10 cellular contexts compared by ENCODE assay signal in genomic region chr11:60059521-60059920, GRCh38. TPM values are rescaled to one million over a fixed set of nuclear protein-coding genes. Genes with fewer than 3 reads are reported as not detected.
"Had no signal": no experiment of that assay in that cellular context is flagged by ENCODE, and none has a peak within 500 bp of the region (broad histone marks: within the 10 kb centered on the region; RNA-seq: fewer than 3 reads in every experiment).

No MANE protein-coding gene starts in this region.

RNA-seq across cellular contexts. Expression of gene MS4A3, which starts 3.1 kb away (rescaled TPM):
- total RNA-seq: LHCN-M2; MCF 10A; NCI-H460; OCI-LY7; Right ventricle myocardium inferior; RPMI7951; SJCRH30; SK-MEL-5; T-helper 1 cell treated with Interleukin-12 subunit alpha and Interleukin-12 subunit beta and Interleukin-4 antibody, amounts not matched to agents 30 ng/mL and 1 ng/mL, for 36 hours had no signal

RNA-seq across cellular contexts. Expression of gene OOSP2, which starts 19.3 kb away (rescaled TPM):
- total RNA-seq: LHCN-M2; MCF 10A; NCI-H460; OCI-LY7; Right ventricle myocardium inferior; RPMI7951; SJCRH30; SK-MEL-5; T-cell; T-helper 1 cell treated with Interleukin-12 subunit alpha and Interleukin-12 subunit beta and Interleukin-4 antibody, amounts not matched to agents 30 ng/mL and 1 ng/mL, for 36 hours had no signal

RNA-seq across cellular contexts. Expression of gene MS4A2, which starts 28.9 kb away (rescaled TPM):
- total RNA-seq: LHCN-M2; MCF 10A; NCI-H460; OCI-LY7; RPMI7951; SJCRH30; SK-MEL-5; T-helper 1 cell treated with Interleukin-12 subunit alpha and Interleukin-12 subunit beta and Interleukin-4 antibody, amounts not matched to agents 30 ng/mL and 1 ng/mL, for 36 hours had no signal

RNA-seq across cellular contexts. Expression of gene OOSP4B, which starts 42.5 kb away (rescaled TPM):
- total RNA-seq: LHCN-M2; MCF 10A; NCI-H460; OCI-LY7; Right ventricle myocardium inferior; RPMI7951; SJCRH30; SK-MEL-5; T-cell; T-helper 1 cell treated with Interleukin-12 subunit alpha and Interleukin-12 subunit beta and Interleukin-4 antibody, amounts not matched to agents 30 ng/mL and 1 ng/mL, for 36 hours had no signal
